ENCODE assay signal across 29 cellular contexts in genomic region chr5:163890211-163890610, GRCh38.
"Had no signal": no experiment of that assay in that cellular context is flagged by ENCODE, and none has a peak within 500 bp of the region (broad histone marks: within the 10 kb centered on the region; RNA-seq: fewer than 3 reads in every experiment).

No MANE protein-coding gene starts in this region.

- H3K27me3 Mint-ChIP-seq: dendritic cell treated with granulocyte-macrophage colony-stimulating factor and Interleukin-4, amounts not matched to agents 40 ng/mL and 50 ng/mL, for 4 days; effector memory CD8-positive, alpha-beta T cell had no signal

- H3K4me1 ChIP-seq: colonic mucosa, esophagus muscularis mucosa, esophagus squamous epithelium, foreskin keratinocyte, gastrocnemius medialis, gastroesophageal sphincter, heart left ventricle, heart right ventricle had no signal

- FAIRE-seq: colon, endometrium, endothelial cell of umbilical vein, frontal cortex had no signal

- H3K27me3 ChIP-seq: colonic mucosa, dorsolateral prefrontal cortex, esophagus muscularis mucosa, esophagus squamous epithelium, foreskin keratinocyte, gastrocnemius medialis, gastroesophageal sphincter, heart left ventricle, heart right ventricle had no signal

- H3K27ac ChIP-seq: colonic mucosa, coronary artery, dorsolateral prefrontal cortex, epithelial cell of prostate, esophagus muscularis mucosa, esophagus squamous epithelium, foreskin keratinocyte, gastrocnemius medialis, gastroesophageal sphincter, heart left ventricle, heart right ventricle had no signal

- ATAC-seq: effector memory CD8-positive, alpha-beta T cell; esophagus mucosa; foreskin keratinocyte; gastrocnemius medialis; gastroesophageal sphincter; heart left ventricle; heart right ventricle had no signal

- H3K9me3 Mint-ChIP-seq: dendritic cell treated with granulocyte-macrophage colony-stimulating factor and Interleukin-4, amounts not matched to agents 40 ng/mL and 50 ng/mL, for 4 days; endodermal cell had no signal

- H3K4me3 ChIP-seq: colonic mucosa, coronary artery, dorsolateral prefrontal cortex, esophagus muscularis mucosa, esophagus squamous epithelium, gastrocnemius medialis, gastroesophageal sphincter, heart left ventricle, heart right ventricle had no signal

- H3K36me3 ChIP-seq: colonic mucosa, esophagus muscularis mucosa, esophagus squamous epithelium, gastrocnemius medialis, gastroesophageal sphincter, heart left ventricle, heart right ventricle had no signal

- H3K4me3 Mint-ChIP-seq: dendritic cell treated with granulocyte-macrophage colony-stimulating factor and Interleukin-4, amounts not matched to agents 40 ng/mL and 50 ng/mL, for 4 days; effector memory CD8-positive, alpha-beta T cell; endodermal cell had no signal

- H3K9me3 ChIP-seq: colonic mucosa, esophagus muscularis mucosa, esophagus squamous epithelium, gastrocnemius medialis, gastroesophageal sphincter, heart left ventricle, heart right ventricle had no signal

- DNase-seq: colonic mucosa; cortex of kidney; dermis blood vessel endothelial cell; dorsolateral prefrontal cortex; effector CD4-positive, alpha-beta T cell; effector CD8-positive, alpha-beta T cell; effector memory CD4-positive, alpha-beta T cell; effector memory CD8-positive, alpha-beta T cell; endodermal cell; erythroblast; esophagus squamous epithelium; foreskin fibroblast; foreskin keratinocyte; foreskin melanocyte; gastrocnemius medialis; glutamatergic neuron; head of caudate nucleus; heart left ventricle; heart right ventricle had no signal

- H3K27ac Mint-ChIP-seq: dendritic cell treated with granulocyte-macrophage colony-stimulating factor and Interleukin-4, amounts not matched to agents 40 ng/mL and 50 ng/mL, for 4 days; effector memory CD8-positive, alpha-beta T cell; endodermal cell had no signal
